15 cellular contexts compared by ENCODE assay signal in genomic region chr13:49023441-49023840, GRCh38. TPM values are rescaled to one million over a fixed set of nuclear protein-coding genes. Genes with fewer than 3 reads are reported as not detected.
A peak's percentile ranks its signal among the peaks of the same experiment; 100 is the strongest.
DNase-seq lines count a peak whose midpoint lies in the region; ATAC-seq, FAIRE-seq and TF ChIP-seq lines count a peak whose summit lies in the region.
"Had no signal": no experiment of that assay in that cellular context is flagged by ENCODE, and none has a peak within 500 bp of the region (broad histone marks: within the 10 kb centered on the region; RNA-seq: fewer than 3 reads in every experiment).

No MANE protein-coding gene starts in this region.

- no peak overlapping the region for H3K4me3 ChIP-seq in epithelial cell of proximal tubule (ENCODE audit: low read depth, low read length)
- H3K4me3 ChIP-seq in heart left ventricle = no peak overlapping the region
- H3K4me3 ChIP-seq in right lobe of liver = no peak overlapping the region
- H3K4me3 ChIP-seq: hepatocyte, lung, spleen had no signal

- H3K9me3 Mint-ChIP-seq in osteocyte (ENCODE audit: unreplicated experiment) = peaks cover 2% of the 10 kb centered on the region

- no peak for ATAC-seq in heart left ventricle
- no peak for ATAC-seq in right lobe of liver
- ATAC-seq: WTC11 had no signal

- peaks cover 16% of the 10 kb centered on the region for H3K36me3 Mint-ChIP-seq in osteocyte (ENCODE audit: unreplicated experiment)

- H3K4me1 Mint-ChIP-seq in osteocyte (ENCODE audit: unreplicated experiment) = peaks cover 28% of the 10 kb centered on the region

- no peak overlapping the region for H3K4me3 Mint-ChIP-seq in osteocyte (ENCODE audit: unreplicated experiment)
- H3K4me3 Mint-ChIP-seq: activated naive CD8-positive, alpha-beta T cell treated with anti-CD3 and anti-CD28 coated beads for 36 hours; WTC11 had no signal

- intact Hi-C loops in heart left ventricle (cut with DNase I) = no loop called here
- intact Hi-C loops in right lobe of liver (cut with DNase I) = no loop called here

- H3K27me3 Mint-ChIP-seq in osteocyte (ENCODE audit: unreplicated experiment) = no peaks in the 10 kb centered on the region
- H3K27me3 Mint-ChIP-seq: activated naive CD8-positive, alpha-beta T cell treated with anti-CD3 and anti-CD28 coated beads for 36 hours had no signal

- H3K27ac ChIP-seq in heart left ventricle (no peak overlapping the region), right lobe of liver (no peak overlapping the region)
- H3K27ac ChIP-seq: hepatocyte, spleen had no signal

- no peaks in the 10 kb centered on the region for H3K27me3 ChIP-seq in heart left ventricle
- H3K27me3 ChIP-seq in right lobe of liver = no peaks in the 10 kb centered on the region
- H3K27me3 ChIP-seq: hepatocyte, spleen had no signal

- peaks cover 0 to 4% (median 0%) of the 10 kb centered on the region in 12 donors for H3K4me1 ChIP-seq in heart left ventricle
- no peaks in the 10 kb centered on the region for H3K4me1 ChIP-seq in right lobe of liver
- H3K4me1 ChIP-seq: spleen had no signal

- H3K9me3 ChIP-seq in heart left ventricle (peaks cover 0 to 35% (median 7%) of the 10 kb centered on the region in 12 donors), right lobe of liver (no peaks in the 10 kb centered on the region)

- TF ChIP-seq CTCF in epithelial cell of proximal tubule (conservative IDR thresholded peaks at IDR 0.05; ENCODE audit: low read depth, low read length) = no peak
- TF ChIP-seq CTCF in osteocyte (IDR thresholded peaks at IDR 0.05) = no peak
- no peak for TF ChIP-seq CTCF in heart left ventricle (IDR thresholded peaks at IDR 0.05)
- no peak for TF ChIP-seq CTCF in right lobe of liver (IDR thresholded peaks at IDR 0.05)

- H3K27ac Mint-ChIP-seq in osteocyte (ENCODE audit: unreplicated experiment) = peak overlapping the region; percentile 34
- H3K27ac Mint-ChIP-seq: activated naive CD8-positive, alpha-beta T cell treated with anti-CD3 and anti-CD28 coated beads for 36 hours; WTC11 had no signal

- peak; percentile 92 for DNase-seq in ELR (ENCODE audit: low read depth)
- DNase-seq in RCC 7860 (ENCODE audit: low spot score) = peak; percentile 83
- peak; percentile 61 for DNase-seq in epithelial cell of proximal tubule (ENCODE audit: low read depth)
- DNase-seq in osteocyte (ENCODE audit: extremely low spot score, unreplicated experiment) = no peak
- no peak for DNase-seq in heart left ventricle
- DNase-seq in NOMO-1 treated with dmso at 0.1 percent for 144 hours (lab: John Stamatoyannopoulos, UW; ENCODE audit: unreplicated experiment) = no peak
- no peak for DNase-seq in activated naive CD4-positive, alpha-beta T cell treated with Interleukin-2 at 50 U/mL for 16 hours
- no peak for DNase-seq in right lobe of liver
- DNase-seq: activated naive CD8-positive, alpha-beta T cell treated with anti-CD3 and anti-CD28 coated beads for 36 hours; KG1; NCI-H2029 treated with DMSO at 0.1 percent for 48 hours; spleen had no signal

- peak; percentile 98 for FAIRE-seq in RCC 7860 (lab: Jason Lieb, UNC)

- no peaks in the 10 kb centered on the region for H3K36me3 ChIP-seq in heart left ventricle
- no peaks in the 10 kb centered on the region for H3K36me3 ChIP-seq in right lobe of liver

- no peak for TF ChIP-seq POLR2A in heart left ventricle (IDR thresholded peaks at IDR 0.05)
- TF ChIP-seq POLR2A in right lobe of liver (IDR thresholded peaks at IDR 0.05) = no peak

RNA-seq across cellular contexts. Expression of gene FNDC3A, which starts 47.7 kb away (rescaled TPM):
- total RNA-seq in epithelial cell of proximal tubule (27.2 and 32.8 TPM in 2 replicates), osteocyte (49.4 and 51.9 TPM in 2 replicates), heart left ventricle (10 to 100 TPM; 16.9 to 38.3 (median 22.7) TPM), right lobe of liver (10 to 100 TPM; 43.4 to 53.2 (median 47.9) TPM)
- 10 to 100 TPM; 10.1 to 21.9 TPM for polyA plus RNA-seq in heart left ventricle

Comparison
In these comparisons a context has a peak if more than half of its experiments do, and no peak if none do; other contexts are left out.
1. DNase-seq: peak in ELR (single experiment), RCC 7860 (single experiment) and epithelial cell of proximal tubule (single experiment); none in osteocyte (single experiment), heart left ventricle (0 of 5), NOMO-1 treated with dmso at 0.1 percent for 144 hours (single experiment), activated naive CD4-positive, alpha-beta T cell treated with Interleukin-2 at 50 U/mL for 16 hours (single experiment) and right lobe of liver (0 of 3).